31 cellular contexts compared by ENCODE assay signal in genomic region chr12:70091021-70091521, GRCh38.
A peak's percentile ranks its signal among the peaks of the same experiment; 100 is the strongest.
DNase-seq lines count a peak whose midpoint lies in the region; ATAC-seq, FAIRE-seq and TF ChIP-seq lines count a peak whose summit lies in the region.
"Had no signal": no experiment of that assay in that cellular context is flagged by ENCODE, and none has a peak within 500 bp of the region (broad histone marks: within the 10 kb centered on the region; RNA-seq: fewer than 3 reads in every experiment).

No MANE protein-coding gene starts in this region.

- H3K4me2 ChIP-seq in OCI-LY1 (ENCODE audit: low read length) = no peak overlapping the region
- H3K4me2 ChIP-seq in K562 (ENCODE audit: insufficient read depth, low read length) = no peak overlapping the region
- H3K4me2 ChIP-seq: BLaER1 treated with 17β-estradiol and CSF1 and Interleukin-3, amounts not matched to agents 10 nM and 100 nM; SK-N-SH had no signal

- H3K9me3 ChIP-seq in HAP-1 (no peaks in the 10 kb centered on the region), OCI-LY1 (ENCODE audit: low read length) (no peaks in the 10 kb centered on the region), K562 (replicated peaks; ENCODE audit: control insufficient read depth, insufficient read depth, low read depth, low read length) (no peaks in the 10 kb centered on the region), Peyer's patch (no peaks in the 10 kb centered on the region)
- H3K9me3 ChIP-seq: pancreas, SK-N-SH, tibial nerve had no signal

- DNase-seq in HAP-1 (ENCODE audit: low spot score in 2 of 2) (peak; percentile 69 to 72), K562 (ENCODE audit: extremely low read depth in 1 of 4, low spot score in 3 of 4) (peak; percentile 6 to 41 (median 9)), neural crest cell (ENCODE audit: low read depth, low spot score) (no peak), Peyer's patch (no peak), ureter (ENCODE audit: low spot score) (no peak)
- DNase-seq in stimulated activated CD4-positive, alpha-beta T cell treated with anti-CD3 and anti-CD28 coated beads, Interleukin-2, amount 100 ng/mL, for 48 hours = no peak
- DNase-seq: activated CD4-positive, alpha-beta T cell treated with anti-CD3 and anti-CD28 coated beads, Interleukin-2, amount 50 U/mL, for 1 hour; activated CD8-positive, alpha-beta memory T cell treated with anti-CD3 and anti-CD28 coated beads, Interleukin-2, amount 10 ng/mL, durations not matched to agents 7 days and 5 days; activated naive CD4-positive, alpha-beta T cell; activated T-cell treated with anti-CD3 and anti-CD28 coated beads, Interleukin-2, amount 50 U/mL, for 48 hours; COR-L47; dermis blood vessel endothelial cell; DMS79; HFFc6; Kasumi-1; NCI-H1092; NCI-H1694 treated with DMSO at 0.1 percent for 48 hours; NCI-H2171 treated with DMSO at 0.1 percent for 48 hours; NCI-H524; pancreas; SK-N-SH; small intestine; stimulated activated CD4-positive, alpha-beta T cell treated with anti-CD3 and anti-CD28 coated beads, Interleukin-2, amount 100 ng/mL, for 24 hours; T-helper 2 cell had no signal

- H3K9ac ChIP-seq in OCI-LY1 (ENCODE audit: low read length) (no peak overlapping the region), K562 (ENCODE audit: insufficient read depth in 1 of 2, low read depth in 2 of 2, low read length in 2 of 2) (no peak overlapping the region)
- H3K9ac ChIP-seq: BLaER1 treated with 17β-estradiol and CSF1 and Interleukin-3, amounts not matched to agents 10 nM and 100 nM; SK-N-SH had no signal

- CTCF ChIA-PET in K562 (lab: Yijun Ruan, JAX; ENCODE audit: low intra/inter-chr PET ratio) = no interaction called here

- no peaks in the 10 kb centered on the region for H3K9me2 ChIP-seq in OCI-LY1 (ENCODE audit: low read depth, low read length)
- H3K9me2 ChIP-seq: SK-N-SH had no signal

- H3K4me1 ChIP-seq in HAP-1 (no peaks in the 10 kb centered on the region; the same call in 1 of the 2 replicates), OCI-LY1 (ENCODE audit: insufficient read depth, low read length, severe bottlenecking) (peaks cover 7% of the 10 kb centered on the region), K562 (replicated peaks in 1 of 2; ENCODE audit: control insufficient read depth in 2 of 2, insufficient read depth in 2 of 2, low read length in 2 of 2) (peaks cover 0 to 4% of the 10 kb centered on the region in 2 experiments; a peak in 3 of 5 replicates), Peyer's patch (no peaks in the 10 kb centered on the region)
- H3K4me1 ChIP-seq: BLaER1 treated with 17β-estradiol and CSF1 and Interleukin-3, amounts not matched to agents 10 nM and 100 nM; pancreas had no signal

- no peaks in the 10 kb centered on the region for H3K9me3 Mint-ChIP-seq in neural crest cell

- H3K36me3 ChIP-seq in HAP-1 (replicated peaks) (no peaks in the 10 kb centered on the region), OCI-LY1 (ENCODE audit: insufficient read depth, low read length) (no peaks in the 10 kb centered on the region), K562 (ENCODE audit: control insufficient read depth, insufficient read depth, low read length) (no peaks in the 10 kb centered on the region), Peyer's patch (no peaks in the 10 kb centered on the region)
- H3K36me3 ChIP-seq: BLaER1 treated with 17β-estradiol and CSF1 and Interleukin-3, amounts not matched to agents 10 nM and 100 nM; pancreas; tibial nerve had no signal

- peak overlapping the region; percentile 30 for H3K27ac Mint-ChIP-seq in neural crest cell (ENCODE audit: unreplicated experiment)
- H3K27ac Mint-ChIP-seq: activated CD8-positive, alpha-beta memory T cell treated with anti-CD3 and anti-CD28 coated beads, Interleukin-2, amount 10 ng/mL, durations not matched to agents 7 days and 5 days; HFFc6; nephron had no signal

- H4K20me1 ChIP-seq in OCI-LY1 (ENCODE audit: insufficient read depth, low read length) (no peaks in the 10 kb centered on the region), K562 (replicated peaks; ENCODE audit: control insufficient read depth, insufficient read depth, low read length) (no peaks in the 10 kb centered on the region)
- H4K20me1 ChIP-seq: BLaER1 treated with 17β-estradiol and CSF1 and Interleukin-3, amounts not matched to agents 10 nM and 100 nM had no signal

- WGBS in K562 (ENCODE audit: insufficient coverage, low coverage, missing lambda C conversion rate) = 5% methylated on average over 3 of the region's 4 CpGs

- H3F3A ChIP-seq in OCI-LY1 (ENCODE audit: insufficient read depth, low read length) = 0 out of 2 replicates have a peak, but pooled peaks cover 2% of the 10 kb centered on the region

- H3K36me3 Mint-ChIP-seq in neural crest cell (ENCODE audit: low read depth) = no peaks in the 10 kb centered on the region
- H3K36me3 Mint-ChIP-seq: activated CD8-positive, alpha-beta memory T cell treated with anti-CD3 and anti-CD28 coated beads, Interleukin-2, amount 10 ng/mL, durations not matched to agents 7 days and 5 days had no signal

- no TSS peak for BruUV-seq in K562 (replicated peaks; lab: Mats Ljungman, UMichigan)

- H3K27me3 Mint-ChIP-seq in neural crest cell (ENCODE audit: low read depth) = no peaks in the 10 kb centered on the region
- H3K27me3 Mint-ChIP-seq: activated CD8-positive, alpha-beta memory T cell treated with anti-CD3 and anti-CD28 coated beads, Interleukin-2, amount 10 ng/mL, durations not matched to agents 7 days and 5 days had no signal

- H3K9me1 ChIP-seq in K562 (ENCODE audit: control insufficient read depth, insufficient read depth, low read length) = no peaks in the 10 kb centered on the region

- POLR2A ChIA-PET in K562 (lab: Yijun Ruan, JAX) = interaction anchor here (0.6 kb wide), 1 partner anchor 24 kb away, joined by 3 read pairs; no protein-coding TSS in a partner anchor

- H3K79me2 ChIP-seq in OCI-LY1 (ENCODE audit: insufficient read depth, low read length) (no peaks in the 10 kb centered on the region), K562 (ENCODE audit: control insufficient read depth, insufficient read depth, low read length) (no peaks in the 10 kb centered on the region)

- in situ Hi-C loops in HAP-1 (cut with MboI; ENCODE audit: low sequenced_read_pairs) (no loop called here), K562 (cut with MboI) (no loop called here)

- TF ChIP-seq EP300 in K562 (IDR thresholded peaks at IDR 0.05; ENCODE audit: low read length) = peak; percentile 63; the same call in 1 of the 2 replicates

- H3K27me3 ChIP-seq in HAP-1 (ENCODE audit: low read depth) (no peaks in the 10 kb centered on the region), OCI-LY1 (ENCODE audit: insufficient read depth, low read length) (no peaks in the 10 kb centered on the region), K562 (ENCODE audit: control insufficient read depth in 2 of 2, insufficient read depth in 2 of 2, low read length in 2 of 2) (no peaks in the 10 kb centered on the region), Peyer's patch (no peaks in the 10 kb centered on the region)
- H3K27me3 ChIP-seq: BLaER1 treated with 17β-estradiol and CSF1 and Interleukin-3, amounts not matched to agents 10 nM and 100 nM; pancreas; tibial nerve had no signal

- TF ChIP-seq POLR2A in K562 (conservative IDR thresholded peaks at IDR 0.05) = no peak
- no peak for TF ChIP-seq POLR2A in Peyer's patch (IDR thresholded peaks at IDR 0.05)

- peak overlapping the region; percentile 30; the same call in 1 of the 2 replicates for H2AFZ ChIP-seq in OCI-LY1 (ENCODE audit: low read length)
- H2AFZ ChIP-seq in K562 (ENCODE audit: low read depth, low read length) = no peak overlapping the region

- TF ChIP-seq CTCF in OCI-LY1 (IDR thresholded peaks at IDR 0.05; ENCODE audit: low read length) (no peak), K562 (IDR thresholded peaks at IDR 0.05 in 2 of 3, conservative IDR thresholded peaks at IDR 0.05 in 1 of 3; ENCODE audit: insufficient read depth in 2 of 3, low read depth in 1 of 3, low read length in 3 of 3) (no peak), neural crest cell (conservative IDR thresholded peaks at IDR 0.05) (no peak), Peyer's patch (IDR thresholded peaks at IDR 0.05) (no peak)

- no peak overlapping the region for H3K4me3 Mint-ChIP-seq in neural crest cell
- H3K4me3 Mint-ChIP-seq: activated CD8-positive, alpha-beta memory T cell treated with anti-CD3 and anti-CD28 coated beads, Interleukin-2, amount 10 ng/mL, durations not matched to agents 7 days and 5 days; HFFc6; nephron had no signal

- intact Hi-C loops in K562 (cut with micrococcal nuclease) = no loop called here

- ATAC-seq in K562 = peak; percentile 46
- ATAC-seq: activated CD8-positive, alpha-beta memory T cell treated with anti-CD3 and anti-CD28 coated beads, Interleukin-2, amount 10 ng/mL, durations not matched to agents 7 days and 5 days; pancreas had no signal

- no peaks in the 10 kb centered on the region for H3K4me1 Mint-ChIP-seq in neural crest cell
- H3K4me1 Mint-ChIP-seq: activated CD8-positive, alpha-beta memory T cell treated with anti-CD3 and anti-CD28 coated beads, Interleukin-2, amount 10 ng/mL, durations not matched to agents 7 days and 5 days; nephron had no signal

- no peak for TF ChIP-seq RAD21 in K562 (CRISPR knock-in tag; conservative IDR thresholded peaks at IDR 0.05 in 1 of 2, IDR thresholded peaks at IDR 0.05 in 1 of 2)

- FAIRE-seq in K562 (lab: Jason Lieb, UNC) = peak; percentile 15
- FAIRE-seq: GM18507, islet of Langerhans, pancreas, small intestine had no signal

- H3K27ac ChIP-seq in OCI-LY1 (ENCODE audit: low read depth, low read length, poor library complexity, severe bottlenecking) = no peak overlapping the region
- no peak overlapping the region for H3K27ac ChIP-seq in K562 (ENCODE audit: extremely low read depth, low read depth, low read length)
- no peak overlapping the region for H3K27ac ChIP-seq in Peyer's patch
- H3K27ac ChIP-seq: BLaER1 treated with 17β-estradiol and CSF1 and Interleukin-3, amounts not matched to agents 10 nM and 100 nM; pancreas; RWPE1; tibial nerve had no signal

- H3K4me3 ChIP-seq in HAP-1 (no peak overlapping the region), OCI-LY1 (ENCODE audit: low read depth, low read length, poor library complexity, severe bottlenecking) (no peak overlapping the region), K562 (no peak overlapping the region), Peyer's patch (no peak overlapping the region)
- H3K4me3 ChIP-seq: BLaER1 treated with 17β-estradiol and CSF1 and Interleukin-3, amounts not matched to agents 10 nM and 100 nM; pancreas; tibial nerve had no signal

Comparison
In these comparisons a context has a peak if more than half of its experiments do, and no peak if none do; other contexts are left out.
1. DNase-seq: peak in HAP-1 (2 of 2) and K562 (4 of 4); none in neural crest cell (single experiment), Peyer's patch (0 of 3), stimulated activated CD4-positive, alpha-beta T cell treated with anti-CD3 and anti-CD28 coated beads, Interleukin-2, amount 100 ng/mL, for 48 hours (0 of 2) and ureter (single experiment).